In genomic region chr18:78610646-78611045, GRCh38 we compare ENCODE assay signal across 22 cellular contexts.
"Had no signal": no experiment of that assay in that cellular context is flagged by ENCODE, and none has a peak within 500 bp of the region (broad histone marks: within the 10 kb centered on the region; RNA-seq: fewer than 3 reads in every experiment).

No MANE protein-coding gene starts in this region.

- H3K27ac ChIP-seq: HL-60, KMS-11, RWPE1 had no signal

- H3K4me3 ChIP-seq: K562 had no signal

- DNase-seq: Kasumi-1, MM.1S, NCI-H1092 treated with DMSO at 0.1 percent for 48 hours, NCI-H1436, NCI-H187, NCI-H2029, NCI-H2081 treated with DMSO at 0.1 percent for 48 hours, NCI-H2171, NCI-H226, NCI-H446, NCI-H510A, NCI-H524 treated with DMSO at 0.1 percent for 48 hours, NCI-H69, NCI-H774, PC-3, SHP77, SK-N-SH had no signal

- H3K9me3 ChIP-seq: SK-N-SH had no signal

- ATAC-seq: K562, Panc1, PC-3 had no signal
